ENCODE assay signal across 20 cellular contexts in genomic region chr14:55115433-55115832, GRCh38. TPM values are rescaled to one million over a fixed set of nuclear protein-coding genes. Genes with fewer than 3 reads are reported as not detected.
A peak's percentile ranks its signal among the peaks of the same experiment; 100 is the strongest.
DNase-seq lines count a peak whose midpoint lies in the region; ATAC-seq, FAIRE-seq and TF ChIP-seq lines count a peak whose summit lies in the region.
"Had no signal": no experiment of that assay in that cellular context is flagged by ENCODE, and none has a peak within 500 bp of the region (broad histone marks: within the 10 kb centered on the region; RNA-seq: fewer than 3 reads in every experiment).

No MANE protein-coding gene starts in this region.

- H3K27ac ChIP-seq in Karpas-422 (ENCODE audit: low read length) (no peak overlapping the region), K562 (ENCODE audit: extremely low read depth, low read depth, low read length) (no peak overlapping the region), mucosa of rectum (ENCODE audit: low read depth in 2 of 2, low read length in 2 of 2) (peak overlapping the region; percentile 83 to 91), testis (no peak overlapping the region)
- H3K27ac ChIP-seq: BLaER1, GM23248 had no signal

- H3K4me3 ChIP-seq in Karpas-422 (ENCODE audit: low read length), result peak overlapping the region; percentile 31; the same call in 1 of the 2 replicates
- H3K4me3 ChIP-seq in K562, result no peak overlapping the region
- no peak overlapping the region for H3K4me3 ChIP-seq in mucosa of rectum (ENCODE audit: low read length in 2 of 2)
- H3K4me3 ChIP-seq in testis, result no peak overlapping the region
- H3K4me3 ChIP-seq: BLaER1, GM23248, HAP-1 had no signal

- no peak overlapping the region for H2AFZ ChIP-seq in Karpas-422 (ENCODE audit: low read length)
- H2AFZ ChIP-seq in K562 (ENCODE audit: low read depth, low read length), result peak overlapping the region; percentile 55; the same call in 1 of the 2 replicates
- H2AFZ ChIP-seq: GM23248 had no signal

- BruUV-seq in K562 (replicated peaks; lab: Mats Ljungman, UMichigan), result no TSS peak

- TF ChIP-seq EP300 in K562 (IDR thresholded peaks at IDR 0.05; ENCODE audit: low read length), result no peak

- H3K79me2 ChIP-seq in Karpas-422 (ENCODE audit: low read length) (no peaks in the 10 kb centered on the region), K562 (ENCODE audit: control insufficient read depth, insufficient read depth, low read length) (no peaks in the 10 kb centered on the region)

- TF ChIP-seq CTCF in K562 (IDR thresholded peaks at IDR 0.05 in 2 of 3, conservative IDR thresholded peaks at IDR 0.05 in 1 of 3; ENCODE audit: insufficient read depth in 2 of 3, low read depth in 1 of 3, low read length in 3 of 3) (no peak), testis (IDR thresholded peaks at IDR 0.05) (no peak)

- no peak for ATAC-seq in K562
- ATAC-seq in HG02763 (IDR thresholded peaks at IDR 0.05; ENCODE audit: unreplicated experiment), result no peak

- H3K9ac ChIP-seq in Karpas-422 (ENCODE audit: low read length) (no peak overlapping the region; the same call in 1 of the 2 replicates), K562 (ENCODE audit: insufficient read depth in 1 of 2, low read depth in 2 of 2, low read length in 2 of 2) (peak overlapping the region in 1 of 2 experiments; percentile 81; a peak in 1 of 4 replicates), mucosa of rectum (ENCODE audit: low read depth in 1 of 2, low read length in 2 of 2) (no peak overlapping the region)
- H3K9ac ChIP-seq: BLaER1, GM23248 had no signal

- H4K20me1 ChIP-seq in Karpas-422 (ENCODE audit: insufficient read depth, low read depth, low read length) (peaks cover 14% of the 10 kb centered on the region; the same call in 1 of the 2 replicates), K562 (replicated peaks; ENCODE audit: control insufficient read depth, insufficient read depth, low read length) (no peaks in the 10 kb centered on the region)
- H4K20me1 ChIP-seq: BLaER1 had no signal

- POLR2A ChIA-PET in K562 (lab: Yijun Ruan, JAX), result no interaction called here

- 35% methylated on average over 2 of the region's 3 CpGs for WGBS in K562 (ENCODE audit: insufficient coverage, low coverage, missing lambda C conversion rate)
- WGBS in testis, 2 donors, result 21 to 31% methylated on average over 3 of the region's 3 CpGs

- H3K4me1 ChIP-seq in Karpas-422 (ENCODE audit: low read length) (peaks cover 42% of the 10 kb centered on the region), K562 (replicated peaks in 1 of 2; ENCODE audit: control insufficient read depth in 2 of 2, insufficient read depth in 2 of 2, low read length in 2 of 2) (peaks cover 9 to 28% of the 10 kb centered on the region in 2 experiments), mucosa of rectum (ENCODE audit: control insufficient read depth in 2 of 2, insufficient read depth in 2 of 2, low read length in 2 of 2) (peaks cover 23 to 46% of the 10 kb centered on the region in 2 donors), testis (peaks cover 48% of the 10 kb centered on the region)

- no peaks in the 10 kb centered on the region for H3K9me1 ChIP-seq in K562 (ENCODE audit: control insufficient read depth, insufficient read depth, low read length)

- no peak for FAIRE-seq in K562 (lab: Jason Lieb, UNC)
- FAIRE-seq: GM12891 had no signal

- CTCF ChIA-PET in K562 (lab: Yijun Ruan, JAX; ENCODE audit: low intra/inter-chr PET ratio), result no interaction called here

- in situ Hi-C loops in K562 (cut with MboI), result no loop called here

- H3K36me3 ChIP-seq in Karpas-422 (ENCODE audit: insufficient read depth, low read length) (no peaks in the 10 kb centered on the region), K562 (ENCODE audit: control insufficient read depth, insufficient read depth, low read length) (no peaks in the 10 kb centered on the region), mucosa of rectum (ENCODE audit: control insufficient read depth in 2 of 2, insufficient read depth in 2 of 2, low read length in 2 of 2) (no peaks in the 10 kb centered on the region), testis (ENCODE audit: low read depth, missing control alignments) (no peaks in the 10 kb centered on the region)
- H3K36me3 ChIP-seq: BLaER1, HAP-1 had no signal

- no peak for TF ChIP-seq RAD21 in K562 (CRISPR knock-in tag; conservative IDR thresholded peaks at IDR 0.05 in 1 of 2, IDR thresholded peaks at IDR 0.05 in 1 of 2)

- H3K4me2 ChIP-seq in Karpas-422 (ENCODE audit: low read depth, low read length, poor library complexity, severe bottlenecking), result peak overlapping the region; percentile 59
- no peak overlapping the region for H3K4me2 ChIP-seq in K562 (ENCODE audit: insufficient read depth, low read length)
- H3K4me2 ChIP-seq: BLaER1 had no signal

- H3K9me3 ChIP-seq in Karpas-422 (ENCODE audit: low read length), result no peaks in the 10 kb centered on the region
- H3K9me3 ChIP-seq in K562 (replicated peaks; ENCODE audit: control insufficient read depth, insufficient read depth, low read depth, low read length), result no peaks in the 10 kb centered on the region
- H3K9me3 ChIP-seq in mucosa of rectum (ENCODE audit: control insufficient read depth in 2 of 2, low read length in 2 of 2), result no peaks in the 10 kb centered on the region
- no peaks in the 10 kb centered on the region for H3K9me3 ChIP-seq in testis
- H3K9me3 ChIP-seq: BLaER1, HAP-1 had no signal

- no peaks in the 10 kb centered on the region for H3K9me2 ChIP-seq in Karpas-422 (replicated peaks; ENCODE audit: insufficient read depth, low read length)

- intact Hi-C loops in K562 (cut with micrococcal nuclease), result no loop called here
- intact Hi-C loops in testis (cut with DNase I; ENCODE audit: low total_unique reads), result no loop called here

- DNase-seq in Karpas-422, result no peak
- DNase-seq in K562 (ENCODE audit: extremely low read depth in 1 of 4, low spot score in 3 of 4), result no peak
- DNase-seq in testis, result peak; percentile 71
- DNase-seq in NCI-H82 treated with DMSO at 0.1 percent for 48 hours (lab: John Stamatoyannopoulos, UW; ENCODE audit: unreplicated experiment), result no peak
- no peak for DNase-seq in 8988T
- DNase-seq in islet precursor cell, result no peak
- DNase-seq: ACHN; CD4-positive, alpha-beta memory T cell; GM23248; KBM-7; NCI-H1105; NCI-H2029 treated with DMSO at 0.1 percent for 48 hours; NCI-H226; NCI-H524 treated with DMSO at 0.1 percent for 48 hours; Right ventricle myocardium superior had no signal

- TF ChIP-seq POLR2A in K562 (conservative IDR thresholded peaks at IDR 0.05) (no peak), testis (IDR thresholded peaks at IDR 0.05) (no peak)

- H3K27me3 ChIP-seq in Karpas-422 (ENCODE audit: low read length) (0 out of 2 replicates have a peak, but pooled peaks cover 3% of the 10 kb centered on the region), K562 (ENCODE audit: control insufficient read depth in 2 of 2, insufficient read depth in 2 of 2, low read length in 2 of 2) (no peaks in the 10 kb centered on the region), mucosa of rectum (ENCODE audit: control insufficient read depth in 2 of 2, insufficient read depth in 2 of 2, low read length in 2 of 2) (no peaks in the 10 kb centered on the region), testis (no peaks in the 10 kb centered on the region)
- H3K27me3 ChIP-seq: BLaER1 had no signal

TF ChIP-seq in K562, 482 proteins besides CTCF, POLR2A, EP300 and RAD21 (continues in another document):
- TF ChIP-seq PHB (CRISPR knock-in tag; IDR thresholded peaks at IDR 0.05) (no peak), IFI16 (CRISPR knock-in tag; IDR thresholded peaks at IDR 0.05) (no peak), ZNF586 (CRISPR knock-in tag; conservative IDR thresholded peaks at IDR 0.05) (no peak), HDAC2 (IDR thresholded peaks at IDR 0.05) (no peak), GTF3C2 (IDR thresholded peaks at IDR 0.05; ENCODE audit: borderline replicate concordance, extremely low read depth, insufficient read length) (no peak)

RNA-seq across cellular contexts. Expression of gene LGALS3, which starts 13.6 kb away (rescaled TPM):
- not detected in 2 replicates for total RNA-seq in Karpas-422 (2014; rRNA removed; shearing (Covaris generic); ENCODE audit: low replicate concordance)
- total RNA-seq in K562 (2011; cell fraction: chromatin; rRNA removed; ENCODE audit: low replicate concordance), result 0.56 and 1.9 TPM in 2 replicates
- 0.67 and 1.1 TPM in 2 replicates for total RNA-seq in K562 (2011; cell fraction: nucleolus; rRNA removed)
- total RNA-seq in K562 (2011; cell fraction: nucleoplasm; rRNA removed), result 0.44 and 1.3 TPM in 2 replicates
- total RNA-seq in K562 (2014; rRNA removed) (1.9 and 5.2 TPM in 2 replicates), K562 (2014; rRNA removed; fragmentation: Illumina TruSeq; extraction: Trizol) (0.73 and 0.89 TPM in 2 replicates), K562 (2015; rRNA removed; fragmentation: Illumina TruSeq; extraction: Trizol) (1.4 and 1.8 TPM in 2 replicates), K562 (2021) (1.4 and 1.6 TPM in 2 replicates), testis (100 to 1,000 TPM; 224 to 274 TPM)
- polyA plus RNA-seq in K562 (2011; rRNA removed) (1.4 and 1.5 TPM in 2 replicates), K562 (2014; fragmentation: Illumina TruSeq; extraction: Trizol) (0.76 and 1.1 TPM in 2 replicates), K562 (2014; fragmentation: Nextera tagmentation; extraction: Ambion mirVana) (under 1 TPM; 0.04 to 0.31 TPM), K562 (2014; rRNA removed) (0.99 and 2.7 TPM in 2 replicates), testis (ENCODE audit: insufficient read depth, low read depth, low replicate concordance) (169 TPM)
- 1.2 and 2.0 TPM in 2 replicates for polyA plus RNA-seq in K562 (2011; cell fraction: cytosol; rRNA removed)
- 0.48 and 2.0 TPM in 2 replicates for polyA plus RNA-seq in K562 (2011; cell fraction: nucleus; rRNA removed)
- 1.8 and 3.4 TPM in 2 replicates for polyA plus RNA-seq in K562 (2012)
- polyA minus RNA-seq in K562 (2011; rRNA and poly(A)+ RNA removed), result 0.36 and 1.3 TPM in 2 replicates
- polyA minus RNA-seq in K562 (2011; cell fraction: cytosol; rRNA and poly(A)+ RNA removed), result not detected in 2 replicates
- 0.44 and 0.94 TPM in 2 replicates for polyA minus RNA-seq in K562 (2011; cell fraction: nucleus; rRNA and poly(A)+ RNA removed)

Comparison
In these comparisons a context has a peak if more than half of its experiments do, and no peak if none do; other contexts are left out.
1. H3K27ac ChIP-seq: peak in mucosa of rectum (2 of 2); none in Karpas-422 (single experiment), K562 (single experiment) and testis (0 of 2).
2. RNA of gene LGALS3, which starts 13.6 kb away (total RNA-seq): 224 to 274 TPM in testis; 0.44 to 5.2 TPM in K562 and not detected in Karpas-422; every median in the first group is over 10 times any median in the second.